In the genomic region with DNA sequence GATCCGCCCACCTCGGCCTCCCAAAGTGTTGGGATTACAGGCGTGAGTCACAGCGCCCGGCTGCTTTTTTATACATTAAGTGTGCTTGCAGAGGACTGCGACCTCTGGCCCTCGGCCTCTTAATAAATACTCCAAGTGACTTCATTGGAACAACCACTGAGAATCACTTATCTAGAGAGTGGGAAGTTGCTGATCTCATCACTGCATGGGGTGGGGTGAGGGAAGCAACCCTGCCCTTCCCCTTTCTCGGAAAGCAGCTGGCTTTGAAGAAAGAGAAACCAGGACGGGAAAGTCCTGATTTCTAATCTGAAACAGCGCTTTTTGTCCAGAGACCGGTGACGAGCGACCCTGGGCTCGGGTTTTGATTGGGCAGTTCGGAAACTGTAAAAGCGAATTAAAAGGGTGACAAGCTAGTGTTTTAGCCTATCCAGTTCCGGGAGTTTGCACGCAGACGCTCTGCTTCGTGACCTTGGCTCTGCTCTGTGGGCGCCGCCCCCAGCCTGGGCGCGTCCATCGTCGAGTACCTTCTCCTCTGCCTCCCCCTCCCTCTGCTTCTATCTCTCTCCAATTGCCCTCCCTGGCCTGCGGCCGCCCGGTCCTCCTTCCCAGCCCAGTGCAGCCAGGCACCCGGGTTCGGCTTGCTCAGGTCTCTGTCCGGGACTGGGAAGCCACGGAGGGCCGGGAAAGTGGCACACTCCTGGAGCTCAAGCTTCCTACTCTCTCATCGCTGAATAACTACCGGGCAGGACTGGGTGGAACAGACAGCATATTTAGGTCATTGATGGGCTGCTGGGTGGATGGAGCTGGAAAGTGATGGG, we compare ENCODE assay signal across 8 cellular contexts. TPM values are rescaled to one million over a fixed set of nuclear protein-coding genes. Genes with fewer than 3 reads are reported as not detected.
DNase-seq lines count a peak whose midpoint lies in the region; ATAC-seq and TF ChIP-seq lines count a peak whose summit lies in the region.

No MANE protein-coding gene starts in this region.

- H3K9me3 Mint-ChIP-seq in activated naive CD8-positive, alpha-beta T cell treated with anti-CD3 and anti-CD28 coated beads for 36 hours: no peaks in the 10 kb centered on the region

- peak overlapping the region; percentile 97 for H3K4me3 Mint-ChIP-seq in activated naive CD8-positive, alpha-beta T cell treated with anti-CD3 and anti-CD28 coated beads for 36 hours

- ATAC-seq in HG02642 (IDR thresholded peaks at IDR 0.05; ENCODE audit: poor library complexity, unreplicated experiment): peak; percentile 81

- peak overlapping the region; percentile 100 for H3K27ac Mint-ChIP-seq in activated naive CD8-positive, alpha-beta T cell treated with anti-CD3 and anti-CD28 coated beads for 36 hours

- H3K27me3 Mint-ChIP-seq in activated naive CD8-positive, alpha-beta T cell treated with anti-CD3 and anti-CD28 coated beads for 36 hours: no peaks in the 10 kb centered on the region

- peak overlapping the region; percentile 99 for H3K27ac ChIP-seq in temporal lobe (ENCODE audit: low read depth, low read length)

- peaks cover 62% of the 10 kb centered on the region for H3K4me1 Mint-ChIP-seq in activated naive CD8-positive, alpha-beta T cell treated with anti-CD3 and anti-CD28 coated beads for 36 hours

- peaks cover 55% of the 10 kb centered on the region for H3K36me3 Mint-ChIP-seq in activated naive CD8-positive, alpha-beta T cell treated with anti-CD3 and anti-CD28 coated beads for 36 hours

- DNase-seq in GM10266 (ENCODE audit: extremely low spot score): peak; percentile 81
- DNase-seq in NCI-H1105 (lab: John Stamatoyannopoulos, UW): peak; percentile 84
- DNase-seq in SKM-1 (lab: John Stamatoyannopoulos, UW; ENCODE audit: unreplicated experiment): peak; percentile 100
- peak; percentile 94 for DNase-seq in activated naive CD8-positive, alpha-beta T cell treated with anti-CD3 and anti-CD28 coated beads for 36 hours
- DNase-seq in glomerular visceral epithelial cell (ENCODE audit: extremely low spot score): peak; percentile 99
- peak; percentile 96 for DNase-seq in occipital lobe (lab: John Stamatoyannopoulos, UW)

- no peak for TF ChIP-seq CTCF in GM10266 (IDR thresholded peaks at IDR 0.05; ENCODE audit: control insufficient read depth, insufficient read depth, low read depth, missing control alignments)

RNA-seq across cellular contexts. Expression of a gene that starts 7.5 kb away (rescaled TPM):
- 10 to 100 TPM; 70.6 to 71.0 TPM for total RNA-seq in activated naive CD8-positive, alpha-beta T cell treated with anti-CD3 and anti-CD28 coated beads for 36 hours
- total RNA-seq in occipital lobe (35.6 TPM), temporal lobe (27.0 TPM)

RNA-seq across cellular contexts. Expression of a gene that starts 17.5 kb away (rescaled TPM):
- total RNA-seq in activated naive CD8-positive, alpha-beta T cell treated with anti-CD3 and anti-CD28 coated beads for 36 hours: 1,000 to 10,000 TPM; 3,772 to 3,785 TPM
- 316 TPM for total RNA-seq in occipital lobe
- total RNA-seq in temporal lobe: 223 TPM

RNA-seq across cellular contexts. Expression of a gene that starts 17.7 kb away (rescaled TPM):
- 1 to 10 TPM; 7.0 to 8.6 TPM for total RNA-seq in activated naive CD8-positive, alpha-beta T cell treated with anti-CD3 and anti-CD28 coated beads for 36 hours
- total RNA-seq in occipital lobe (0.78 TPM), temporal lobe (not detected)

Comparison
In these comparisons a context has a peak if more than half of its experiments do, and no peak if none do; other contexts are left out.
1. Peak in every context shown above with its lines: DNase-seq, ATAC-seq and H3K27ac ChIP-seq.
2. RNA of a gene that starts 17.5 kb away (total RNA-seq): 3,772 to 3,785 TPM in activated naive CD8-positive, alpha-beta T cell treated with anti-CD3 and anti-CD28 coated beads for 36 hours; 316 TPM in occipital lobe (single experiment) and 223 TPM in temporal lobe (single experiment); every median in the first group is over 10 times any median in the second.